Comparison of ENCODE assay signal across 8 cellular contexts in the genomic region with DNA sequence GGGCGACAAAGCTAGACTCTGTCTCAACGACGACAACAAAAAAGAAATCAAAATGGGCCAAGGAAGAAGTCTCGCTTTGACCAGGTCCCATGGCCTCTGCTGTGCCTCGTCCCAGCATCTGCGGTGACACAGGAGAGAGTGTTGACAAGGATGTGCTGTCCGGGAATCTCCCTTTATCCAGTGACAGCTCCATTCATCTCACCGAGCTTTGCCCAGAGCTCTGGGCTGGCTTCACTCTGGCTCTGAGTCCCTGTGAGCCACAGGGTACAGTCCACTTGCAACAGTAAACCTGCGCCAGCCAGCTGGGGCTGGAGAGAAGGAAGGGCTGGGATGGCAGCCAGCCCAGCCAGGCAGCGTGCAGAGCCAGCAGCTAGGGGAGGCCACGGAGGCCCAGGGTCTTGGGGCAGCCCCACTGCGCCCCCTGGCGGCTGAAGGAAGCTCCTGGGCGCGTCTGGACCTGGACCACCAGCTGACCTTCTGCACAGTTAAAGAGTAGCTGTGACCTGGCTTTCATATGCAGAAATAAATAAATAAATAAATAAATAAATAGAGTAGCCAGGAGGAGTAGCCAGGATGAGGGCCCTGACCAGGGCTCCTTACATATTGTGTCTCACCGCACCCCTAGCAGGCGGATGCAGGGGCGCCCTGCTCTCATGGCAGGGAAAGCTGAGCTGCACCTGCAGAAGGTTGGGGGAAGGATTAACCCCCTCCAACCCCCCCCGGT. TPM values are rescaled to one million over a fixed set of nuclear protein-coding genes. Genes with fewer than 3 reads are reported as not detected.
DNase-seq lines count a peak whose midpoint lies in the region; ATAC-seq, FAIRE-seq and TF ChIP-seq lines count a peak whose summit lies in the region.
"Had no signal": no experiment of that assay in that cellular context is flagged by ENCODE, and none has a peak within 500 bp of the region (broad histone marks: within the 10 kb centered on the region; RNA-seq: fewer than 3 reads in every experiment).

No MANE protein-coding gene starts in this region.

- H3K27me3 ChIP-seq in MG63 (no peaks in the 10 kb centered on the region), SJCRH30 (no peaks in the 10 kb centered on the region), gastroesophageal sphincter (no peaks in the 10 kb centered on the region)

- no peaks in the 10 kb centered on the region for H3K36me3 Mint-ChIP-seq in osteocyte (ENCODE audit: unreplicated experiment)

- no peaks in the 10 kb centered on the region for H3K27me3 Mint-ChIP-seq in osteocyte (ENCODE audit: unreplicated experiment)

- DNase-seq in GM12892 (ENCODE audit: insufficient read length): peak; percentile 88
- peak; percentile 95 for DNase-seq in MG63
- DNase-seq in SJCRH30: peak; percentile 96 to 99
- peak; percentile 61 for DNase-seq in activated gamma-delta T cell treated with anti-CD3 and anti-CD28 coated beads, Interleukin-2, amount 50 U/mL, for 16 hours (ENCODE audit: low read depth)
- peak; percentile 97 for DNase-seq in osteocyte (ENCODE audit: extremely low spot score, unreplicated experiment)
- DNase-seq in superior temporal gyrus (ENCODE audit: extremely low spot score): peak; percentile 93

- H3K4me1 ChIP-seq in SJCRH30: peaks cover 26% of the 10 kb centered on the region
- H3K4me1 ChIP-seq in gastroesophageal sphincter: peaks cover 0 to 33% (median 3%) of the 10 kb centered on the region in 3 donors

- no peaks in the 10 kb centered on the region for H3K9me3 Mint-ChIP-seq in osteocyte (ENCODE audit: unreplicated experiment)

- TF ChIP-seq POLR2A in GM12892 (IDR thresholded peaks at IDR 0.05; ENCODE audit: low read depth, low read length): no peak
- no peak for TF ChIP-seq POLR2A in gastroesophageal sphincter (IDR thresholded peaks at IDR 0.05)

- FAIRE-seq in GM12892 (lab: Jason Lieb, UNC): peak; percentile 76

- peak overlapping the region; percentile 78 for H3K27ac Mint-ChIP-seq in osteocyte (ENCODE audit: unreplicated experiment)

- peak; percentile 100 for ATAC-seq in gastroesophageal sphincter

- H3K4me3 ChIP-seq in MG63: no peak overlapping the region
- H3K4me3 ChIP-seq in SJCRH30: no peak overlapping the region; the same call in 1 of the 2 replicates
- H3K4me3 ChIP-seq in gastroesophageal sphincter: no peak overlapping the region
- H3K4me3 ChIP-seq: skin epidermis had no signal

- H3K27ac ChIP-seq in SJCRH30 (peak overlapping the region; percentile 47), gastroesophageal sphincter (peak overlapping the region in 3 of 4 donors; percentile 54 to 62 (median 60))
- H3K27ac ChIP-seq: skin epidermis had no signal

- H3K36me3 ChIP-seq in MG63 (no peaks in the 10 kb centered on the region), SJCRH30 (no peaks in the 10 kb centered on the region), gastroesophageal sphincter (no peaks in the 10 kb centered on the region)

- H3K4me3 Mint-ChIP-seq in osteocyte (ENCODE audit: unreplicated experiment): no peak overlapping the region

- 41 to 46% methylated on average over 8 to 11 of the region's 19 CpGs for WGBS in gastroesophageal sphincter (ENCODE audit: low coverage in 1 of 2), 2 donors

- TF ChIP-seq EP300 in gastroesophageal sphincter (IDR thresholded peaks at IDR 0.05): no peak

- H3K9me3 ChIP-seq in MG63 (no peaks in the 10 kb centered on the region), SJCRH30 (replicated peaks) (no peaks in the 10 kb centered on the region), gastroesophageal sphincter (no peaks in the 10 kb centered on the region)

- TF ChIP-seq CTCF in gastroesophageal sphincter (IDR thresholded peaks at IDR 0.05) (peak in 3 of 4 experiments; percentile 93 to 94 (median 94)), osteocyte (IDR thresholded peaks at IDR 0.05) (peak; percentile 96)

- H3K4me1 Mint-ChIP-seq in osteocyte (ENCODE audit: unreplicated experiment): peaks cover 21% of the 10 kb centered on the region

RNA-seq across cellular contexts. Expression of a gene that starts 29.7 kb away (rescaled TPM):
- 2,713 TPM for polyA plus RNA-seq in GM12892 (2012; ENCODE audit: missing spikeins)
- total RNA-seq in MG63 (2014; rRNA removed; shearing (Covaris generic); ENCODE audit: low replicate concordance): 2,801 and 3,884 TPM in 2 replicates
- 2,596 and 2,758 TPM in 2 replicates for total RNA-seq in SJCRH30 (2014; rRNA removed; shearing (Covaris generic))
- total RNA-seq in gastroesophageal sphincter (1,000 to 10,000 TPM in 1 of 4 donors, 100 to 1,000 TPM in 3; 453 to 1,066 (median 553) TPM), osteocyte (744 and 748 TPM in 2 replicates)

RNA-seq across cellular contexts. Expression of a gene that starts 31.4 kb away (rescaled TPM):
- polyA plus RNA-seq in GM12892 (2012; ENCODE audit: missing spikeins): 17.9 TPM
- 1.5 and 7.2 TPM in 2 replicates for total RNA-seq in MG63 (2014; rRNA removed; shearing (Covaris generic); ENCODE audit: low replicate concordance)
- 47.4 and 58.6 TPM in 2 replicates for total RNA-seq in SJCRH30 (2014; rRNA removed; shearing (Covaris generic))
- total RNA-seq in gastroesophageal sphincter: 100 to 1,000 TPM; 112 to 212 (median 139) TPM
- 76.8 and 79.7 TPM in 2 replicates for total RNA-seq in osteocyte
